In the genomic region with DNA sequence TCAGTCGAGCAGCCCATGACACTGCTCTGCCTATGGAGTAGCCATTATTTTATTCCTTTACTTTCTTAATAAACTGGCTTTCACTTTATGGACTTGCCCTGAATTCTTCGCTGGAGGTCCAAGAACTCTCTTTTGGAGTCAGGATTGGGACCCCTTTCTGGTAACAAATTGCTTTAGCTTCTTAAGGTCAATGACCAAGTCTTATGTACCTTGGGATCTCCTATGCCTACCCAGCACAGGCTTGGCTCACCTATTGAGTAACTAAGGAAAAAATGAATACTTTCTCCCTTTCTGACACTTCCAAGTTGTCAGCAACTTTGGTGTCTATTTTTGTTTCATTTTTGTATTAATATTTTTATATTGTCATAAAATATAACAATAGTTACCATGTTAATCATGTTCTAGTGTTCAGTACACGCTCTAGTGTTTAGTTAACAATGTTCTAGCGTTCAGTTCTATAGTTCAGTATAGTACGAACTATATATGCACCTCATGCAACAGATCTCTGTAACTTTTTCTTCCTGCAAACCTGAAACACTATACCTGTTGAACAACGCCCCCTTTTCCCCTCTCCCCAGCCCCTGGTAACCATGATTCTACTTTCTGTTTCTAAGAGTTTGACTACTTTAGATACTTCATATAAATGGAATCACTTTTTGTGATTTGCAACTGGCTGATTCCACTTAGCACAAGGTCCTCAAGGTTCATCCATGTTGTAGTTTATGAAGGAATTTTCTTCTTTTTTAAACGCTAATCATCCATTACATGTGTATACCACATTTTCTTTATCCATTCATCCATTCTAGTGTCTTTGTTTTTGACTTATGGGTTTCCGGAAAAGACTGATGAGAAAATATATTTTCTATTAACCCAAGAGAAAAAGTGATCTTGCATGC, we compare ENCODE assay signal across 1 cellular context.
A peak's percentile ranks its signal among the peaks of the same experiment; 100 is the strongest.
TF ChIP-seq lines count a peak whose summit lies in the region.

No MANE protein-coding gene starts in this region.

TF ChIP-seq in K562, 482 proteins besides CTCF, POLR2A, EP300 and RAD21 (continued from another document and continues in another):
- TF ChIP-seq, protein P1, sequence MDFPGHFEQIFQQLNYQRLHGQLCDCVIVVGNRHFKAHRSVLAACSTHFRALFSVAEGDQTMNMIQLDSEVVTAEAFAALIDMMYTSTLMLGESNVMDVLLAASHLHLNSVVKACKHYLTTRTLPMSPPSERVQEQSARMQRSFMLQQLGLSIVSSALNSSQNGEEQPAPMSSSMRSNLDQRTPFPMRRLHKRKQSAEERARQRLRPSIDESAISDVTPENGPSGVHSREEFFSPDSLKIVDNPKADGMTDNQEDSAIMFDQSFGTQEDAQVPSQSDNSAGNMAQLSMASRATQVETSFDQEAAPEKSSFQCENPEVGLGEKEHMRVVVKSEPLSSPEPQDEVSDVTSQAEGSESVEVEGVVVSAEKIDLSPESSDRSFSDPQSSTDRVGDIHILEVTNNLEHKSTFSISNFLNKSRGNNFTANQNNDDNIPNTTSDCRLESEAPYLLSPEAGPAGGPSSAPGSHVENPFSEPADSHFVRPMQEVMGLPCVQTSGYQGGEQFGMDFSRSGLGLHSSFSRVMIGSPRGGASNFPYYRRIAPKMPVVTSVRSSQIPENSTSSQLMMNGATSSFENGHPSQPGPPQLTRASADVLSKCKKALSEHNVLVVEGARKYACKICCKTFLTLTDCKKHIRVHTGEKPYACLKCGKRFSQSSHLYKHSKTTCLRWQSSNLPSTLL (IDR thresholded peaks at IDR 0.05), result no peak
- TF ChIP-seq HNRNPLL (IDR thresholded peaks at IDR 0.05; ENCODE audit: low read depth, low read length, poor library complexity, severe bottlenecking) (peak; percentile 38), CHCHD3 (CRISPR knock-in tag; IDR thresholded peaks at IDR 0.05) (peak; percentile 90), FOXK2 (conservative IDR thresholded peaks at IDR 0.05 in 1 of 2, IDR thresholded peaks at IDR 0.05 in 1 of 2; ENCODE audit: low read depth in 2 of 2) (peak in 1 of 2 experiments; percentile 8; a peak in 1 of 4 replicates), MAFF (IDR thresholded peaks at IDR 0.05; ENCODE audit: low read length) (no peak), CSDE1 (IDR thresholded peaks at IDR 0.05) (peak in 1 of 2 experiments; percentile 72; a peak in 2 of 4 replicates), ILF3 (IDR thresholded peaks at IDR 0.05; ENCODE audit: borderline replicate concordance) (peak; percentile 96), ZNF551 (CRISPR knock-in tag; IDR thresholded peaks at IDR 0.05) (peak; percentile 86), NCOA6 (IDR thresholded peaks at IDR 0.05) (0 out of 2 replicates have a peak, but pooled peaks have one; percentile 7), SMARCB1 (IDR thresholded peaks at IDR 0.05; ENCODE audit: insufficient read length, low read depth) (no peak), PML (IDR thresholded peaks at IDR 0.05; ENCODE audit: low read length) (peak; percentile 95), DPF2 (IDR thresholded peaks at IDR 0.05) (peak; percentile 14; the same call in 1 of the 2 replicates), ZBED1 (IDR thresholded peaks at IDR 0.05) (peak; percentile 97), ELF2 (CRISPR knock-in tag; IDR thresholded peaks at IDR 0.05) (0 out of 2 replicates have a peak, but pooled peaks have one; percentile 24), RNF2 (IDR thresholded peaks at IDR 0.05) (peak; percentile 88), HDGF (IDR thresholded peaks at IDR 0.05) (no peak), TFAM (CRISPR knock-in tag; conservative IDR thresholded peaks at IDR 0.05) (no peak), MCM5 (IDR thresholded peaks at IDR 0.05; ENCODE audit: low read depth) (no peak), ZBTB7A (IDR thresholded peaks at IDR 0.05; ENCODE audit: borderline replicate concordance, control insufficient read depth, low read depth, low read length) (no peak), SUPT5H (IDR thresholded peaks at IDR 0.05) (peak; percentile 98), KHSRP (IDR thresholded peaks at IDR 0.05) (peak; percentile 46), ZNF717 (CRISPR knock-in tag; IDR thresholded peaks at IDR 0.05) (peak; percentile 95), GTF2F1 (IDR thresholded peaks at IDR 0.05; ENCODE audit: low read depth, low read length) (peak; percentile 92; the same call in 1 of the 2 replicates), MAZ (CRISPR knock-in tag; conservative IDR thresholded peaks at IDR 0.05 in 1 of 2, IDR thresholded peaks at IDR 0.05 in 1 of 2) (peak in 1 of 2 experiments; percentile 33; a peak in 2 of 4 replicates), NFE2 (IDR thresholded peaks at IDR 0.05; ENCODE audit: low read depth) (0 out of 2 replicates have a peak, but pooled peaks have one; percentile 0), ZNF584 (CRISPR knock-in tag; IDR thresholded peaks at IDR 0.05; ENCODE audit: low read depth) (no peak), SNIP1 (IDR thresholded peaks at IDR 0.05; ENCODE audit: low read depth) (peak; percentile 41; the same call in 1 of the 2 replicates), ERF (CRISPR knock-in tag; IDR thresholded peaks at IDR 0.05) (peak; percentile 81), PHTF2 (CRISPR knock-in tag; IDR thresholded peaks at IDR 0.05) (0 out of 2 replicates have a peak, but pooled peaks have one; percentile 7), PHF8 (IDR thresholded peaks at IDR 0.05; ENCODE audit: borderline replicate concordance, low read length) (peak; percentile 47; the same call in 1 of the 2 replicates), SIRT6 (IDR thresholded peaks at IDR 0.05; ENCODE audit: low read depth, low read length) (peak; percentile 70), FOSL1 (tag; conservative IDR thresholded peaks at IDR 0.05) (0 out of 2 replicates have a peak, but pooled peaks have one; percentile 8), JUN (IDR thresholded peaks at IDR 0.05; ENCODE audit: borderline replicate concordance, low read depth, low read length) (0 out of 2 replicates have a peak, but pooled peaks have one; percentile 33), JUN (CRISPR knock-in tag; IDR thresholded peaks at IDR 0.05; ENCODE audit: borderline replicate concordance) (no peak), ZNF316 (IDR thresholded peaks at IDR 0.05) (no peak), CEBPB (tag; IDR thresholded peaks at IDR 0.05) (peak; percentile 67; the same call in 1 of the 2 replicates), ZNF253 (CRISPR knock-in tag; conservative IDR thresholded peaks at IDR 0.05) (peak; percentile 86), PHB (CRISPR knock-in tag; IDR thresholded peaks at IDR 0.05) (0 out of 2 replicates have a peak, but pooled peaks have one; percentile 43)
- TF ChIP-seq, protein P2, sequence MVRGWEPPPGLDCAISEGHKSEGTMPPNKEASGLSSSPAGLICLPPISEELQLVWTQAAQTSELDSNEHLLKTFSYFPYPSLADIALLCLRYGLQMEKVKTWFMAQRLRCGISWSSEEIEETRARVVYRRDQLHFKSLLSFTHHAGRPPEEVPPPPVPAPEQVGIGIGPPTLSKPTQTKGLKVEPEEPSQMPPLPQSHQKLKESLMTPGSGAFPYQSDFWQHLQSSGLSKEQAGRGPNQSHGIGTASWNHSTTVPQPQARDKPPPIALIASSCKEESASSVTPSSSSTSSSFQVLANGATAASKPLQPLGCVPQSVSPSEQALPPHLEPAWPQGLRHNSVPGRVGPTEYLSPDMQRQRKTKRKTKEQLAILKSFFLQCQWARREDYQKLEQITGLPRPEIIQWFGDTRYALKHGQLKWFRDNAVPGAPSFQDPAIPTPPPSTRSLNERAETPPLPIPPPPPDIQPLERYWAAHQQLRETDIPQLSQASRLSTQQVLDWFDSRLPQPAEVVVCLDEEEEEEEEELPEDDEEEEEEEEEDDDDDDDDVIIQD (CRISPR knock-in tag; IDR thresholded peaks at IDR 0.05), result no peak
- TF ChIP-seq, protein P3, sequence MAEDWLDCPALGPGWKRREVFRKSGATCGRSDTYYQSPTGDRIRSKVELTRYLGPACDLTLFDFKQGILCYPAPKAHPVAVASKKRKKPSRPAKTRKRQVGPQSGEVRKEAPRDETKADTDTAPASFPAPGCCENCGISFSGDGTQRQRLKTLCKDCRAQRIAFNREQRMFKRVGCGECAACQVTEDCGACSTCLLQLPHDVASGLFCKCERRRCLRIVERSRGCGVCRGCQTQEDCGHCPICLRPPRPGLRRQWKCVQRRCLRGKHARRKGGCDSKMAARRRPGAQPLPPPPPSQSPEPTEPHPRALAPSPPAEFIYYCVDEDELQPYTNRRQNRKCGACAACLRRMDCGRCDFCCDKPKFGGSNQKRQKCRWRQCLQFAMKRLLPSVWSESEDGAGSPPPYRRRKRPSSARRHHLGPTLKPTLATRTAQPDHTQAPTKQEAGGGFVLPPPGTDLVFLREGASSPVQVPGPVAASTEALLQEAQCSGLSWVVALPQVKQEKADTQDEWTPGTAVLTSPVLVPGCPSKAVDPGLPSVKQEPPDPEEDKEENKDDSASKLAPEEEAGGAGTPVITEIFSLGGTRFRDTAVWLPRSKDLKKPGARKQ (CRISPR knock-in tag; IDR thresholded peaks at IDR 0.05), result no peak
- TF ChIP-seq, protein P4, sequence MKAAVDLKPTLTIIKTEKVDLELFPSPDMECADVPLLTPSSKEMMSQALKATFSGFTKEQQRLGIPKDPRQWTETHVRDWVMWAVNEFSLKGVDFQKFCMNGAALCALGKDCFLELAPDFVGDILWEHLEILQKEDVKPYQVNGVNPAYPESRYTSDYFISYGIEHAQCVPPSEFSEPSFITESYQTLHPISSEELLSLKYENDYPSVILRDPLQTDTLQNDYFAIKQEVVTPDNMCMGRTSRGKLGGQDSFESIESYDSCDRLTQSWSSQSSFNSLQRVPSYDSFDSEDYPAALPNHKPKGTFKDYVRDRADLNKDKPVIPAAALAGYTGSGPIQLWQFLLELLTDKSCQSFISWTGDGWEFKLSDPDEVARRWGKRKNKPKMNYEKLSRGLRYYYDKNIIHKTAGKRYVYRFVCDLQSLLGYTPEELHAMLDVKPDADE (conservative IDR thresholded peaks at IDR 0.05; ENCODE audit: control insufficient read depth, low read depth, low read length), result no peak
- TF ChIP-seq, protein P5, sequence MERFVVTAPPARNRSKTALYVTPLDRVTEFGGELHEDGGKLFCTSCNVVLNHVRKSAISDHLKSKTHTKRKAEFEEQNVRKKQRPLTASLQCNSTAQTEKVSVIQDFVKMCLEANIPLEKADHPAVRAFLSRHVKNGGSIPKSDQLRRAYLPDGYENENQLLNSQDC (CRISPR knock-in tag; IDR thresholded peaks at IDR 0.05), result peak; percentile 74
- TF ChIP-seq, protein P6, sequence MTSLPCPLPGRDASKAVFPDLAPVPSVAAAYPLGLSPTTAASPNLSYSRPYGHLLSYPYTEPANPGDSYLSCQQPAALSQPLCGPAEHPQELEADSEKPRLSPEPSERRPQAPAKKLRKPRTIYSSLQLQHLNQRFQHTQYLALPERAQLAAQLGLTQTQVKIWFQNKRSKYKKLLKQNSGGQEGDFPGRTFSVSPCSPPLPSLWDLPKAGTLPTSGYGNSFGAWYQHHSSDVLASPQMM (CRISPR knock-in tag; IDR thresholded peaks at IDR 0.05), result no peak
- TF ChIP-seq, protein P7, sequence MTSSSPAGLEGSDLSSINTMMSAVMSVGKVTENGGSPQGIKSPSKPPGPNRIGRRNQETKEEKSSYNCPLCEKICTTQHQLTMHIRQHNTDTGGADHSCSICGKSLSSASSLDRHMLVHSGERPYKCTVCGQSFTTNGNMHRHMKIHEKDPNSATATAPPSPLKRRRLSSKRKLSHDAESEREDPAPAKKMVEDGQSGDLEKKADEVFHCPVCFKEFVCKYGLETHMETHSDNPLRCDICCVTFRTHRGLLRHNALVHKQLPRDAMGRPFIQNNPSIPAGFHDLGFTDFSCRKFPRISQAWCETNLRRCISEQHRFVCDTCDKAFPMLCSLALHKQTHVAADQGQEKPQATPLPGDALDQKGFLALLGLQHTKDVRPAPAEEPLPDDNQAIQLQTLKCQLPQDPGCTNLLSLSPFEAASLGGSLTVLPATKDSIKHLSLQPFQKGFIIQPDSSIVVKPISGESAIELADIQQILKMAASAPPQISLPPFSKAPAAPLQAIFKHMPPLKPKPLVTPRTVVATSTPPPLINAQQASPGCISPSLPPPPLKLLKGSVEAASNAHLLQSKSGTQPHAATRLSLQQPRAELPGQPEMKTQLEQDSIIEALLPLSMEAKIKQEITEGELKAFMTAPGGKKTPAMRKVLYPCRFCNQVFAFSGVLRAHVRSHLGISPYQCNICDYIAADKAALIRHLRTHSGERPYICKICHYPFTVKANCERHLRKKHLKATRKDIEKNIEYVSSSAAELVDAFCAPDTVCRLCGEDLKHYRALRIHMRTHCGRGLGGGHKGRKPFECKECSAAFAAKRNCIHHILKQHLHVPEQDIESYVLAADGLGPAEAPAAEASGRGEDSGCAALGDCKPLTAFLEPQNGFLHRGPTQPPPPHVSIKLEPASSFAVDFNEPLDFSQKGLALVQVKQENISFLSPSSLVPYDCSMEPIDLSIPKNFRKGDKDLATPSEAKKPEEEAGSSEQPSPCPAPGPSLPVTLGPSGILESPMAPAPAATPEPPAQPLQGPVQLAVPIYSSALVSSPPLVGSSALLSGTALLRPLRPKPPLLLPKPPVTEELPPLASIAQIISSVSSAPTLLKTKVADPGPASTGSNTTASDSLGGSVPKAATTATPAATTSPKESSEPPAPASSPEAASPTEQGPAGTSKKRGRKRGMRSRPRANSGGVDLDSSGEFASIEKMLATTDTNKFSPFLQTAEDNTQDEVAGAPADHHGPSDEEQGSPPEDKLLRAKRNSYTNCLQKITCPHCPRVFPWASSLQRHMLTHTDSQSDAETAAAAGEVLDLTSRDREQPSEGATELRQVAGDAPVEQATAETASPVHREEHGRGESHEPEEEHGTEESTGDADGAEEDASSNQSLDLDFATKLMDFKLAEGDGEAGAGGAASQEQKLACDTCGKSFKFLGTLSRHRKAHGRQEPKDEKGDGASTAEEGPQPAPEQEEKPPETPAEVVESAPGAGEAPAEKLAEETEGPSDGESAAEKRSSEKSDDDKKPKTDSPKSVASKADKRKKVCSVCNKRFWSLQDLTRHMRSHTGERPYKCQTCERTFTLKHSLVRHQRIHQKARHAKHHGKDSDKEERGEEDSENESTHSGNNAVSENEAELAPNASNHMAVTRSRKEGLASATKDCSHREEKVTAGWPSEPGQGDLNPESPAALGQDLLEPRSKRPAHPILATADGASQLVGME (CRISPR knock-in tag; IDR thresholded peaks at IDR 0.05), result no peak
- TF ChIP-seq, protein P8, sequence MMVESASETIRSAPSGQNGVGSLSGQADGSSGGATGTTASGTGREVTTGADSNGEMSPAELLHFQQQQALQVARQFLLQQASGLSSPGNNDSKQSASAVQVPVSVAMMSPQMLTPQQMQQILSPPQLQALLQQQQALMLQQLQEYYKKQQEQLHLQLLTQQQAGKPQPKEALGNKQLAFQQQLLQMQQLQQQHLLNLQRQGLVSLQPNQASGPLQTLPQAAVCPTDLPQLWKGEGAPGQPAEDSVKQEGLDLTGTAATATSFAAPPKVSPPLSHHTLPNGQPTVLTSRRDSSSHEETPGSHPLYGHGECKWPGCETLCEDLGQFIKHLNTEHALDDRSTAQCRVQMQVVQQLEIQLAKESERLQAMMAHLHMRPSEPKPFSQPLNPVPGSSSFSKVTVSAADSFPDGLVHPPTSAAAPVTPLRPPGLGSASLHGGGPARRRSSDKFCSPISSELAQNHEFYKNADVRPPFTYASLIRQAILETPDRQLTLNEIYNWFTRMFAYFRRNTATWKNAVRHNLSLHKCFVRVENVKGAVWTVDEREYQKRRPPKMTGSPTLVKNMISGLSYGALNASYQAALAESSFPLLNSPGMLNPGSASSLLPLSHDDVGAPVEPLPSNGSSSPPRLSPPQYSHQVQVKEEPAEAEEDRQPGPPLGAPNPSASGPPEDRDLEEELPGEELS (CRISPR knock-in tag; IDR thresholded peaks at IDR 0.05; ENCODE audit: borderline replicate concordance), result no peak
- TF ChIP-seq, protein P9, sequence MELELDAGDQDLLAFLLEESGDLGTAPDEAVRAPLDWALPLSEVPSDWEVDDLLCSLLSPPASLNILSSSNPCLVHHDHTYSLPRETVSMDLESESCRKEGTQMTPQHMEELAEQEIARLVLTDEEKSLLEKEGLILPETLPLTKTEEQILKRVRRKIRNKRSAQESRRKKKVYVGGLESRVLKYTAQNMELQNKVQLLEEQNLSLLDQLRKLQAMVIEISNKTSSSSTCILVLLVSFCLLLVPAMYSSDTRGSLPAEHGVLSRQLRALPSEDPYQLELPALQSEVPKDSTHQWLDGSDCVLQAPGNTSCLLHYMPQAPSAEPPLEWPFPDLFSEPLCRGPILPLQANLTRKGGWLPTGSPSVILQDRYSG (tag; conservative IDR thresholded peaks at IDR 0.05; ENCODE audit: low read depth), result no peak; the same call in 1 of the 2 replicates
